8 cellular contexts compared by ENCODE assay signal in the genomic region with DNA sequence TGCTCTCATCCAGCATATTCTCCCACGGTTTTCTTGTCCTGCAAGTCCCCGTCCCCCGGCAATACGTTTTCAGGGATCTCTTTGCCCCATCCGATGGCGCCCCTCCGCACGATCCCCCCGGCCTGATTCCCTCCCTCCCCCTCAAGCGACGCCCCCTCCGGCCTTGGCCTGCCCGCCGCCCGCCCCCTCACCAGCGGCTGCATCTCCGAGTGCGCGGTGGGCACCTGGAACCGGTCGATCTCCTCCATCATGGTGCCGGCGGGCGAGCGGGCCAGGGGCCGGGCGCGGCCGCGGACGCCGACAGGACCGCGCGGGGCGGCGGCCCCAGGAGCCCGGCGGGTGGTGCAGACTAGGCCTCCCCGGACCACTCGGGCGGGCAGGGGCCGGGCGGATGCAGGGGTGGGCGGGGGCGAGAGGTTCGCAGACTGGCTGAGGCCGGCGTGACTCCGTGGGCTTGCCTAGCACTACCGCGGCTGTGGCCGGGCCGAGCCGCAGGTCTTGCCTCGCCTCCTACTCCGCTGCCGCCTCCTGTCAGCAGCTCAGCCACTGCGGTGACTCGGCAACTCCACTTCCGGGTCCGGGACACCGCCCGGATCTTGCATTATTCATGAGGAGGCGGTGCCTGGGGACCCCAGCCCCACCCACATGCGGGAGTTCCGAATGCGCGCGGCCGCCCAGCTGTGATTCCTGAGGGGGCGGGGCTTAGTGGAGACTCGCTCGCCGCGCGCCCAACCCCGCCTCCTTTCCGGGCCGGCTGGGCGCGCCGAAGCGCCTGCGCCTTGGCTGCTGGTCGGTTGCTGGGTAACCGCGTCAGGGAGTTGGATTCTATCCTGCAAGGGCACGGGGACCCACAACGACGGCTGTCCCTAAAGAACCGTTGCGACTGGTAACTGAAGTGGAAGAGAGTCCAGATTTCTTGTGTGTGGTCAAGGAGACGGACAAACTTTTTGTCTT. TPM values are rescaled to one million over a fixed set of nuclear protein-coding genes. Genes with fewer than 3 reads are reported as not detected.
DNase-seq lines count a peak whose midpoint lies in the region; ATAC-seq and TF ChIP-seq lines count a peak whose summit lies in the region.

TSS of gene DNAI1 (plus strand) at position 793 of the 954 bp plus-strand sequence. CDS start 201 bp downstream, outside the sequence.
TSS of gene FAM219A (minus strand) at position 558 of the 954 bp plus-strand sequence. CDS start at position 251, 307 bp downstream.

- H3K4me1 Mint-ChIP-seq in T-cell (peaks cover 33 to 49% (median 34%) of the 10 kb centered on the region in 3 donors), type B pancreatic cell (ENCODE audit: unreplicated experiment) (peaks cover 19% of the 10 kb centered on the region)

- no peaks in the 10 kb centered on the region for H3K27me3 ChIP-seq in heart left ventricle

- H3K36me3 Mint-ChIP-seq in T-cell (no peaks in the 10 kb centered on the region), type B pancreatic cell (no peaks in the 10 kb centered on the region)

- H3K27me3 Mint-ChIP-seq in T-cell (peaks cover 5 to 6% of the 10 kb centered on the region in 2 donors), type B pancreatic cell (peaks cover 46% of the 10 kb centered on the region)

- in situ Hi-C loops in GM13977 (cut with MboI; ENCODE audit: low pct_unique_long_range_greater_than_20kb, low sequenced_read_pairs, unreplicated experiment), result no loop called here

- H3K9me3 Mint-ChIP-seq in T-cell, result no peaks in the 10 kb centered on the region
- no peaks in the 10 kb centered on the region for H3K9me3 Mint-ChIP-seq in type B pancreatic cell

- H3K27ac Mint-ChIP-seq in T-cell (peak within 1 kb of the TSS; percentile 42 to 45), type B pancreatic cell (peak within 1 kb of the TSS; percentile 87)

- POLR2A ChIA-PET in T-cell (lab: Charles Lee), result interaction anchor here in 1 of 2 donors (0.6 kb wide), 1 partner anchor 78 kb away, joined by 7 read pairs; no protein-coding TSS in a partner anchor

- H3K9me3 ChIP-seq in heart left ventricle, result no peaks in the 10 kb centered on the region

- peak within 1 kb of the TSS; percentile 88 to 90 (median 88) for H3K4me3 Mint-ChIP-seq in T-cell
- peak within 1 kb of the TSS; percentile 95 for H3K4me3 Mint-ChIP-seq in type B pancreatic cell

- intact Hi-C loops in heart left ventricle (cut with DNase I), result loop anchor here in 3 of 10 donors (5.0 to 10.0 kb wide), 4 partner anchors 64 to 817 kb away; partner anchors contain the start of genes ENHO (in 1 of the 3), KIF24 (in 1 of the 3), NUDT2 (in 1 of the 3) and RPP25L (in 1 of the 3)

- ATAC-seq in HG02870 (IDR thresholded peaks at IDR 0.05; ENCODE audit: unreplicated experiment), result peak; percentile 98
- peak; percentile 95 to 98 (median 96) for ATAC-seq in T-cell (replicated peaks in 1 of 4)
- ATAC-seq in heart left ventricle, result peak; percentile 97 to 98 (median 98)

- WGBS in heart left ventricle, 4 donors, result 1 to 2% (median 1%) methylated on average over 51 to 94 of the region's 94 CpGs

- CTCF ChIA-PET in T-cell (lab: Charles Lee), result interaction anchor here in 1 of 2 donors (0.5 to 0.8 kb wide), 6 partner anchors 67 to 1932 kb away, joined by 3 to 10 read pairs (median 4); partner anchors contain the start of genes NOL6 and RIGI

- no peak for TF ChIP-seq CTCF in GM13977 (IDR thresholded peaks at IDR 0.05; ENCODE audit: extremely low read depth, insufficient read depth, missing control alignments)
- TF ChIP-seq CTCF in heart left ventricle (IDR thresholded peaks at IDR 0.05), result no peak
- no peak for TF ChIP-seq CTCF in type B pancreatic cell (conservative IDR thresholded peaks at IDR 0.05)

- DNase-seq in GM13977 (ENCODE audit: low spot score) (peak; percentile 99), NCI-H146 (lab: John Stamatoyannopoulos, UW) (peak; percentile 100), T-cell (peak; percentile 96 to 100 (median 98)), amniotic epithelial cell (ENCODE audit: low read depth) (peak; percentile 97), heart left ventricle (peak; percentile 99), pons (ENCODE audit: low spot score) (peak; percentile 99), type B pancreatic cell (ENCODE audit: extremely low spot score, unreplicated experiment) (peak; percentile 99)

- peak; percentile 74 to 97 for TF ChIP-seq POLR2A in heart left ventricle (IDR thresholded peaks at IDR 0.05)

- H3K4me1 ChIP-seq in heart left ventricle, result peaks cover 0 to 51% (median 40%) of the 10 kb centered on the region in 12 donors

- no peaks in the 10 kb centered on the region for H3K36me3 ChIP-seq in heart left ventricle

- peak within 1 kb of the TSS; percentile 52 to 99 (median 88) for H3K4me3 ChIP-seq in heart left ventricle

- H3K27ac ChIP-seq in heart left ventricle, result peak within 1 kb of the TSS; percentile 69 to 94 (median 84)

RNA-seq across cellular contexts. Expression of gene DNAI1, which starts in this region (rescaled TPM):
- total RNA-seq in T-cell, result not detected
- under 1 TPM in 2 of 9 donors, not detected in 7; 0.43 to 0.86 TPM for total RNA-seq in heart left ventricle
- under 1 TPM in 1 of 2 donors, not detected in 1; 0.36 TPM for polyA plus RNA-seq in heart left ventricle
- 0.69 and 4.4 TPM in 2 replicates for total RNA-seq in type B pancreatic cell (ENCODE audit: low replicate concordance)

RNA-seq across cellular contexts. Expression of gene FAM219A, which starts in this region (rescaled TPM):
- total RNA-seq in T-cell (10 to 100 TPM; 10.7 to 20.7 (median 18.7) TPM), heart left ventricle (10 to 100 TPM; 12.7 to 36.7 (median 25.9) TPM), type B pancreatic cell (ENCODE audit: low replicate concordance) (13.4 and 22.4 TPM in 2 replicates)
- polyA plus RNA-seq in heart left ventricle, result 10 to 100 TPM; 15.4 to 39.1 TPM

Comparison
In these comparisons a context has a peak if more than half of its experiments do, and no peak if none do; other contexts are left out.
1. Peak in every context shown above with its lines: DNase-seq, ATAC-seq, H3K4me3 ChIP-seq and H3K27ac ChIP-seq.